In genomic region chr20:419556-420168, GRCh38 we compare ENCODE assay signal across 11 cellular contexts. TPM values are rescaled to one million over a fixed set of nuclear protein-coding genes. Genes with fewer than 3 reads are reported as not detected.
DNase-seq lines count a peak whose midpoint lies in the region; ATAC-seq and TF ChIP-seq lines count a peak whose summit lies in the region.
"Had no signal": no experiment of that assay in that cellular context is flagged by ENCODE, and none has a peak within 500 bp of the region (broad histone marks: within the 10 kb centered on the region; RNA-seq: fewer than 3 reads in every experiment).

No MANE protein-coding gene starts in this region.

- WGBS in liver: 54% methylated on average over 32 of the region's 32 CpGs

- H3K9ac ChIP-seq in OCI-LY3 (ENCODE audit: low read length): peak overlapping the region; percentile 27; the same call in 1 of the 2 replicates
- H3K9ac ChIP-seq in liver (ENCODE audit: low read depth in 1 of 2, low read length in 2 of 2): no peak overlapping the region

- intact Hi-C loops in Caco-2 (cut with micrococcal nuclease; ENCODE audit: unreplicated experiment): no loop called here

- no peak overlapping the region for H3K4me3 Mint-ChIP-seq in Caco-2 (ENCODE audit: unreplicated experiment)
- H3K4me3 Mint-ChIP-seq: CD8-positive, alpha-beta memory T cell had no signal

- TF ChIP-seq CTCF in LNCaP clone FGC (IDR thresholded peaks at IDR 0.05; ENCODE audit: control insufficient read depth, extremely low read depth, insufficient read depth) (peak; percentile 57), OCI-LY3 (IDR thresholded peaks at IDR 0.05; ENCODE audit: low read depth, low read length) (peak; percentile 28; the same call in 1 of the 2 replicates), liver (IDR thresholded peaks at IDR 0.05; ENCODE audit: low read depth, low read length, missing input control) (peak; percentile 31), Caco-2 (IDR thresholded peaks at IDR 0.05; ENCODE audit: insufficient read depth in 1 of 2, low read depth in 1 of 2, low read length in 1 of 2, severe bottlenecking in 1 of 2, unreplicated experiment in 1 of 2) (no peak)

- POLR2A ChIA-PET in Caco-2 (lab: Charles Lee): no interaction called here

- H4K20me1 ChIP-seq in OCI-LY3 (ENCODE audit: insufficient read depth, low read length): peaks cover 4% of the 10 kb centered on the region; the same call in 1 of the 2 replicates

- H3K4me3 ChIP-seq in LNCaP clone FGC (ENCODE audit: low read depth, low read length): peak overlapping the region; percentile 54
- peak overlapping the region; percentile 49 for H3K4me3 ChIP-seq in OCI-LY3 (ENCODE audit: low read length)
- H3K4me3 ChIP-seq in liver (ENCODE audit: low read depth in 1 of 3, low read length in 3 of 3): no peak overlapping the region
- H3K4me3 ChIP-seq in Caco-2 (ENCODE audit: low read depth, low read length): no peak overlapping the region

- peaks cover 50% of the 10 kb centered on the region for H3K36me3 Mint-ChIP-seq in Caco-2 (ENCODE audit: insufficient read depth, unreplicated experiment)

- H3K27ac ChIP-seq in OCI-LY3 (ENCODE audit: low read length): no peak overlapping the region
- peak overlapping the region; percentile 11 to 61 for H3K27ac ChIP-seq in liver (ENCODE audit: low read depth in 1 of 2, low read length in 2 of 2)

- no peaks in the 10 kb centered on the region for H3K27me3 Mint-ChIP-seq in Caco-2 (ENCODE audit: insufficient read depth, unreplicated experiment)
- H3K27me3 Mint-ChIP-seq: CD8-positive, alpha-beta memory T cell had no signal

- H3K27me3 ChIP-seq in OCI-LY3 (ENCODE audit: low read depth, low read length) (no peaks in the 10 kb centered on the region), liver (ENCODE audit: control insufficient read depth in 4 of 4, insufficient read depth in 4 of 4, low read length in 3 of 4) (no peaks in the 10 kb centered on the region), Caco-2 (replicated peaks; ENCODE audit: control insufficient read depth, insufficient read depth, low read length) (no peaks in the 10 kb centered on the region)

- no peak for ATAC-seq in GM21390 (IDR thresholded peaks at IDR 0.05; ENCODE audit: unreplicated experiment)

- H3K36me3 ChIP-seq in OCI-LY3 (replicated peaks; ENCODE audit: low read depth, low read length) (peaks cover 19% of the 10 kb centered on the region), liver (ENCODE audit: control insufficient read depth in 4 of 4, insufficient read depth in 3 of 4, low read depth in 1 of 4, low read length in 3 of 4) (peaks cover 10 to 36% (median 19%) of the 10 kb centered on the region in 4 donors), Caco-2 (ENCODE audit: control insufficient read depth, insufficient read depth, low read length) (peaks cover 1% of the 10 kb centered on the region; the same call in 1 of the 2 replicates)

- no peak overlapping the region for H3K27ac Mint-ChIP-seq in Caco-2 (ENCODE audit: unreplicated experiment)

- CTCF ChIA-PET in Caco-2 (lab: Charles Lee): interaction anchor here (1.2 kb wide), 1 partner anchor 13 kb away, joined by 3 read pairs; no protein-coding TSS in a partner anchor

- peak; percentile 40 to 53 for TF ChIP-seq RAD21 in liver (IDR thresholded peaks at IDR 0.05)

- H3K4me1 ChIP-seq in OCI-LY3 (ENCODE audit: low read length) (peaks cover 15% of the 10 kb centered on the region), liver (ENCODE audit: control insufficient read depth in 4 of 4, insufficient read depth in 4 of 4, low read length in 3 of 4) (peaks cover 12 to 42% (median 25%) of the 10 kb centered on the region in 4 donors), Caco-2 (no peaks in the 10 kb centered on the region)

- DNase-seq in DMS53 (lab: John Stamatoyannopoulos, UW) (peak; percentile 99), LNCaP clone FGC (ENCODE audit: low read depth) (peak; percentile 71), iPS-NIHi7 (ENCODE audit: extremely low spot score) (no peak), Caco-2 (no peak)
- DNase-seq in stimulated activated CD4-positive, alpha-beta T cell treated with anti-CD3 and anti-CD28 coated beads, Interleukin-12 subunit alpha, Interleukin-12 subunit beta, amount 100 ng/mL, for 4 hours: no peak
- DNase-seq: activated CD4-positive, alpha-beta T cell treated with anti-CD3 and anti-CD28 coated beads for 1 hour; NCI-H1694 had no signal

- BruUV-seq in Caco-2 (replicated peaks; lab: Mats Ljungman, UMichigan): no TSS peak

- no peaks in the 10 kb centered on the region for H3K79me2 ChIP-seq in OCI-LY3 (ENCODE audit: low read length)

- no peaks in the 10 kb centered on the region for H3K9me3 ChIP-seq in OCI-LY3 (ENCODE audit: insufficient read depth, low read length)
- H3K9me3 ChIP-seq in liver (ENCODE audit: control insufficient read depth in 4 of 4, low read length in 3 of 4): no peaks in the 10 kb centered on the region
- H3K9me3 ChIP-seq in Caco-2: no peaks in the 10 kb centered on the region

- peak overlapping the region; percentile 61 for H3K4me2 ChIP-seq in OCI-LY3 (ENCODE audit: low read length)

- H2AFZ ChIP-seq in OCI-LY3 (ENCODE audit: low read depth, low read length): no peak overlapping the region

- H3K4me1 Mint-ChIP-seq in Caco-2 (ENCODE audit: low read depth, unreplicated experiment): no peaks in the 10 kb centered on the region

- no peaks in the 10 kb centered on the region for H3K9me3 Mint-ChIP-seq in Caco-2 (ENCODE audit: unreplicated experiment)
- H3K9me3 Mint-ChIP-seq: CD8-positive, alpha-beta memory T cell had no signal

TF ChIP-seq in liver, 16 proteins besides CTCF, POLR2A, EP300 and RAD21:
- no peak for TF ChIP-seq JUND (IDR thresholded peaks at IDR 0.05)
- no peak for TF ChIP-seq MAX (IDR thresholded peaks at IDR 0.05)
- no peak for TF ChIP-seq EGR1 (IDR thresholded peaks at IDR 0.05; ENCODE audit: low read depth in 2 of 2)
- peak; percentile 84 for TF ChIP-seq NR2F2 (IDR thresholded peaks at IDR 0.05)
- TF ChIP-seq HNF4G (IDR thresholded peaks at IDR 0.05): no peak
- TF ChIP-seq RXRA (IDR thresholded peaks at IDR 0.05): peak; percentile 97 to 99
- TF ChIP-seq YY1 (IDR thresholded peaks at IDR 0.05): no peak
- peak; percentile 82 for TF ChIP-seq SP1 (IDR thresholded peaks at IDR 0.05)
- TF ChIP-seq FOXA2 (IDR thresholded peaks at IDR 0.05): no peak
- TF ChIP-seq TAF1 (conservative IDR thresholded peaks at IDR 0.05): no peak
- TF ChIP-seq REST (IDR thresholded peaks at IDR 0.05): no peak
- no peak for TF ChIP-seq ATF3 (IDR thresholded peaks at IDR 0.05)
- no peak for TF ChIP-seq GABPA (IDR thresholded peaks at IDR 0.05 in 1 of 2, conservative IDR thresholded peaks at IDR 0.05 in 1 of 2)
- TF ChIP-seq ZBTB33 (IDR thresholded peaks at IDR 0.05): no peak
- TF ChIP-seq FOXA1 (IDR thresholded peaks at IDR 0.05): no peak
- TF ChIP-seq HNF4A (conservative IDR thresholded peaks at IDR 0.05): peak; percentile 74 to 81

RNA-seq across cellular contexts. Expression of gene RBCK1, which starts 11.6 kb away (rescaled TPM):
- total RNA-seq in liver (10 to 100 TPM; 18.0 to 48.3 TPM), Caco-2 (2022) (103 and 111 TPM in 2 replicates)
- polyA plus RNA-seq in liver: 10 to 100 TPM; 61.3 to 62.6 TPM

RNA-seq across cellular contexts. Expression of gene TRIB3, which starts 39.1 kb away (rescaled TPM):
- total RNA-seq in liver (10 to 100 TPM in 1 of 2 donors, 1 to 10 TPM in 1; 4.8 to 36.3 TPM), Caco-2 (2022) (113 and 132 TPM in 2 replicates)
- 10 to 100 TPM; 41.2 to 63.1 TPM for polyA plus RNA-seq in liver

RNA-seq across cellular contexts. Expression of gene TBC1D20, which starts 42.7 kb away (rescaled TPM):
- total RNA-seq in liver (10 to 100 TPM; 14.4 to 18.9 TPM), Caco-2 (2022) (30.0 and 35.8 TPM in 2 replicates)
- 1 to 10 TPM; 8.7 to 9.4 TPM for polyA plus RNA-seq in liver

Comparison
In these comparisons a context has a peak if more than half of its experiments do, and no peak if none do; other contexts are left out.
1. DNase-seq: peak in DMS53 (single experiment) and LNCaP clone FGC (single experiment); none in stimulated activated CD4-positive, alpha-beta T cell treated with anti-CD3 and anti-CD28 coated beads, Interleukin-12 subunit alpha, Interleukin-12 subunit beta, amount 100 ng/mL, for 4 hours (single experiment), iPS-NIHi7 (single experiment) and Caco-2 (0 of 2).
2. H3K4me3 ChIP-seq: peak in LNCaP clone FGC (single experiment) and OCI-LY3 (single experiment); none in liver (0 of 3) and Caco-2 (single experiment).
3. CTCF ChIP-seq: peak in LNCaP clone FGC (single experiment), OCI-LY3 (single experiment) and liver (single experiment); none in Caco-2 (0 of 2).